Comparison of ENCODE assay signal across 23 cellular contexts in genomic region chr1:180899262-180899661, GRCh38. TPM values are rescaled to one million over a fixed set of nuclear protein-coding genes. Genes with fewer than 3 reads are reported as not detected.
A peak's percentile ranks its signal among the peaks of the same experiment; 100 is the strongest.
DNase-seq lines count a peak whose midpoint lies in the region; ATAC-seq, FAIRE-seq and TF ChIP-seq lines count a peak whose summit lies in the region.
"Had no signal": no experiment of that assay in that cellular context is flagged by ENCODE, and none has a peak within 500 bp of the region (broad histone marks: within the 10 kb centered on the region; RNA-seq: fewer than 3 reads in every experiment).

No MANE protein-coding gene starts in this region.

- H3K14ac ChIP-seq in H1 (ENCODE audit: insufficient read length) = no peak overlapping the region

- peaks cover 9% of the 10 kb centered on the region for H3K9me2 ChIP-seq in GM23338 (ENCODE audit: insufficient read depth)

- CTCF ChIA-PET in H1 (lab: Charles Lee; ENCODE audit: partially characterized antibody) = interaction anchor here (0.6 to 7.0 kb wide), 10 partner anchors 12 to 390 kb away, joined by 3 to 43 read pairs (median 4); no protein-coding TSS in a partner anchor

- H2BK15ac ChIP-seq in H1 (ENCODE audit: low read length) (0 out of 2 replicates have a peak overlapping the region, but pooled peaks have one; percentile 93), mesendoderm (replicated peaks; ENCODE audit: low read depth) (no peak overlapping the region)

- 87% methylated on average over 7 of the region's 7 CpGs; no CpG with 5 or more reads in 1 of the 2 experiments for WGBS in H1 (ENCODE audit: extremely low coverage in 1 of 2, insufficient coverage in 1 of 2, insufficient read length in 1 of 2, insufficient replicate concordance in 2 of 2, low coverage in 1 of 2, low lambda C conversion rate in 2 of 2, missing lambda C conversion rate in 1 of 2), 2 experiments
- WGBS in mesendoderm (ENCODE audit: extremely low coverage, insufficient coverage, low lambda C conversion rate) = no CpG with 5 or more reads among the region's 7 CpGs

- peaks cover 7% of the 10 kb centered on the region for H3K27me3 Mint-ChIP-seq in GM23338 (ENCODE audit: insufficient read depth, low read depth, poor library complexity)

- no peak overlapping the region for H2BK12ac ChIP-seq in H1 (ENCODE audit: low read depth, low read length)

- H3K23me2 ChIP-seq in H1 (ENCODE audit: low read depth, low read length) = no peaks in the 10 kb centered on the region

- TF ChIP-seq POLR2A in H1 (IDR thresholded peaks at IDR 0.05; ENCODE audit: control extremely low read depth in 1 of 2, low read depth in 2 of 2, low read length in 2 of 2) = no peak

- no peak overlapping the region for H2AFZ ChIP-seq in GM23338
- no peak overlapping the region; the same call in 1 of the 2 replicates for H2AFZ ChIP-seq in H1 (ENCODE audit: low read length)

- H3F3A ChIP-seq in GM23338 (replicated peaks; ENCODE audit: low read depth) = no peaks in the 10 kb centered on the region

- no peak overlapping the region for H3K4me3 Mint-ChIP-seq in GM23338
- H3K4me3 Mint-ChIP-seq: B cell; CD4-positive, CD25-positive, alpha-beta regulatory T cell had no signal

- H3K23ac ChIP-seq in H1 (ENCODE audit: insufficient read length) (no peak overlapping the region), mesendoderm (ENCODE audit: low read length) (no peak overlapping the region)

- TF ChIP-seq CTCF in BE2C (IDR thresholded peaks at IDR 0.05; ENCODE audit: low read depth, low read length) (no peak), GM23338 (conservative IDR thresholded peaks at IDR 0.05; ENCODE audit: low read depth in 2 of 2) (no peak), H1 (IDR thresholded peaks at IDR 0.05; ENCODE audit: control extremely low read depth in 1 of 3, insufficient read depth in 1 of 3, low read depth in 1 of 3, low read length in 3 of 3) (no peak)

- peaks cover 22% of the 10 kb centered on the region for H3K4me1 ChIP-seq in BE2C
- peaks cover 14% of the 10 kb centered on the region for H3K4me1 ChIP-seq in GM23338 (ENCODE audit: insufficient read depth)
- peaks cover 0 to 15% (median 6%) of the 10 kb centered on the region in 4 experiments; a peak in 4 of 7 replicates for H3K4me1 ChIP-seq in H1 (replicated peaks in 1 of 4; ENCODE audit: control insufficient read depth in 3 of 4, insufficient read depth in 4 of 4, low read length in 3 of 4)
- peaks cover 15% of the 10 kb centered on the region for H3K4me1 ChIP-seq in mesendoderm (ENCODE audit: control insufficient read depth, low read depth, low read length)

- no peak for FAIRE-seq in H1 (lab: Jason Lieb, UNC)
- no peak for FAIRE-seq in urothelium cell line (lab: Jason Lieb, UNC)
- FAIRE-seq: GM12891, GM19239 had no signal

- H4K8ac ChIP-seq in H1 (ENCODE audit: extremely low read depth, insufficient read depth, low read length) = peak overlapping the region; percentile 16; the same call in 1 of the 2 replicates
- no peak overlapping the region for H4K8ac ChIP-seq in mesendoderm (ENCODE audit: low read depth, low read length)

- no peak for TF ChIP-seq RAD21 in H1 (IDR thresholded peaks at IDR 0.05 in 1 of 2, conservative IDR thresholded peaks at IDR 0.05 in 1 of 2; ENCODE audit: low read depth in 2 of 2, low read length in 2 of 2)

- H4K20me1 ChIP-seq in GM23338 (replicated peaks; ENCODE audit: insufficient read depth) = no peaks in the 10 kb centered on the region
- no peaks in the 10 kb centered on the region for H4K20me1 ChIP-seq in H1 (replicated peaks in 1 of 2; ENCODE audit: control insufficient read depth in 1 of 2, insufficient read depth in 2 of 2, low read length in 2 of 2)

- H3K36me3 ChIP-seq in BE2C (no peaks in the 10 kb centered on the region; the same call in 1 of the 2 replicates), GM23338 (ENCODE audit: insufficient read depth) (no peaks in the 10 kb centered on the region), H1 (ENCODE audit: control insufficient read depth in 2 of 4, insufficient read depth in 4 of 4, low read length in 3 of 4) (no peaks in the 10 kb centered on the region), mesendoderm (ENCODE audit: control insufficient read depth, insufficient read depth, low read length) (no peaks in the 10 kb centered on the region)

- no peak overlapping the region for H3K27ac ChIP-seq in GM23338 (ENCODE audit: low read depth)
- H3K27ac ChIP-seq in H1 (ENCODE audit: low read depth, low read length) = no peak overlapping the region
- no peak overlapping the region for H3K27ac ChIP-seq in mesendoderm (ENCODE audit: low read depth, low read length)
- H3K27ac ChIP-seq: RWPE1 had no signal

- H3K4me1 Mint-ChIP-seq in GM23338 = peaks cover 23% of the 10 kb centered on the region
- H3K4me1 Mint-ChIP-seq: B cell had no signal

- no peaks in the 10 kb centered on the region; the same call in 2 of the 3 replicates for H3K9me3 Mint-ChIP-seq in GM23338

- H3K27ac Mint-ChIP-seq in GM23338 = no peak overlapping the region
- H3K27ac Mint-ChIP-seq: B cell; CD4-positive, CD25-positive, alpha-beta regulatory T cell had no signal

- H3K4me3 ChIP-seq in BE2C (ENCODE audit: low read depth, low read length) = no peak overlapping the region
- no peak overlapping the region for H3K4me3 ChIP-seq in GM23338
- no peak overlapping the region for H3K4me3 ChIP-seq in H1 (ENCODE audit: extremely low read depth in 1 of 4, insufficient read depth in 2 of 4, low read depth in 3 of 4, low read length in 4 of 4)
- H3K4me3 ChIP-seq in mesendoderm (ENCODE audit: low read length) = no peak overlapping the region
- H3K4me3 ChIP-seq: GM23248 had no signal

- H3K27me3 ChIP-seq in BE2C = no peaks in the 10 kb centered on the region
- no peaks in the 10 kb centered on the region for H3K27me3 ChIP-seq in GM23338 (ENCODE audit: insufficient read depth)
- H3K27me3 ChIP-seq in H1 (replicated peaks in 1 of 4; ENCODE audit: control insufficient read depth in 3 of 4, extremely low read depth in 1 of 4, insufficient read depth in 3 of 4, low read length in 3 of 4) = peaks cover 0 to 3% (median 0%) of the 10 kb centered on the region in 4 experiments; a peak in 2 of 7 replicates
- H3K27me3 ChIP-seq in mesendoderm (ENCODE audit: insufficient read depth, low read length, poor library complexity) = no peaks in the 10 kb centered on the region

- DNase-seq in BE2C = peak; percentile 70
- no peak for DNase-seq in GM23338 (ENCODE audit: low spot score)
- DNase-seq in H1 (ENCODE audit: low read depth in 1 of 2, low spot score in 2 of 2) = peak in 1 of 2 experiments; percentile 39
- no peak for DNase-seq in mesendoderm
- no peak for DNase-seq in anterior cingulate cortex (lab: John Stamatoyannopoulos, UW)
- DNase-seq in T-helper 1 cell = no peak
- DNase-seq in stimulated activated CD4-positive, alpha-beta T cell treated with anti-CD3 and anti-CD28 coated beads, Interleukin-15, amount 100 ng/mL, for 24 hours = no peak
- DNase-seq in urothelium cell line (ENCODE audit: low spot score) = no peak
- DNase-seq: ACHN; CD4-positive, CD25-positive, alpha-beta regulatory T cell; COR-L47; EL; KG1; MV-4-11; NCI-H1694 treated with DMSO at 0.1 percent for 48 hours; NCI-H510A; PC-3; SIG-M5 had no signal

- H2BK120ac ChIP-seq in H1 (replicated peaks; ENCODE audit: low read depth, low read length) = no peak overlapping the region
- H2BK120ac ChIP-seq in mesendoderm (ENCODE audit: low read depth, low read length) = no peak overlapping the region

- H4K5ac ChIP-seq in H1 (ENCODE audit: insufficient read length, low read depth, low read length) (no peak overlapping the region), mesendoderm (ENCODE audit: low read length) (no peak overlapping the region)

- no peaks in the 10 kb centered on the region; the same call in 2 of the 3 replicates for H3K36me3 Mint-ChIP-seq in GM23338 (ENCODE audit: low read depth)
- H3K36me3 Mint-ChIP-seq: CD4-positive, CD25-positive, alpha-beta regulatory T cell had no signal

- no peak overlapping the region for H4K91ac ChIP-seq in H1 (replicated peaks; ENCODE audit: insufficient read length, low read length)

- H3K4ac ChIP-seq in H1 (replicated peaks; ENCODE audit: insufficient read length, low read depth, low read length) (peak overlapping the region; percentile 27), mesendoderm (ENCODE audit: low read depth, low read length) (no peak overlapping the region)

- peak overlapping the region; percentile 42; the same call in 1 of the 2 replicates for H3K18ac ChIP-seq in H1 (ENCODE audit: extremely low read depth, low read length)
- no peak overlapping the region for H3K18ac ChIP-seq in mesendoderm (ENCODE audit: low read length)

- no peak for TF ChIP-seq EP300 in H1 (IDR thresholded peaks at IDR 0.05; ENCODE audit: borderline replicate concordance in 1 of 2, low read depth in 2 of 2, low read length in 2 of 2)

- peak; percentile 23; the same call in 2 of the 3 replicates for ATAC-seq in GM23338
- ATAC-seq: PC-3 had no signal

- H2AK5ac ChIP-seq in H1 (ENCODE audit: low read depth, low read length) (no peak overlapping the region), mesendoderm (ENCODE audit: low read length) (peak overlapping the region; percentile 47)

- H3K9me3 ChIP-seq in BE2C = no peaks in the 10 kb centered on the region
- H3K9me3 ChIP-seq in H1 (ENCODE audit: insufficient read depth in 2 of 2, low read depth in 1 of 2, low read length in 1 of 2) = no peaks in the 10 kb centered on the region

- H3K4me2 ChIP-seq in GM23338 (0 out of 2 replicates have a peak overlapping the region, but pooled peaks have one; percentile 45), H1 (ENCODE audit: insufficient read depth in 1 of 2, low read depth in 2 of 2, low read length in 2 of 2) (no peak overlapping the region), mesendoderm (ENCODE audit: low read length) (no peak overlapping the region)

- H3K9ac ChIP-seq in H1 (replicated peaks in 1 of 4; ENCODE audit: extremely low read depth in 1 of 4, low read depth in 3 of 4, low read length in 3 of 4) = no peak overlapping the region
- H3K9ac ChIP-seq in mesendoderm (ENCODE audit: low read length) = no peak overlapping the region
- H3K9ac ChIP-seq: GM23248 had no signal

- H2BK20ac ChIP-seq in H1 (ENCODE audit: low read length) = peak overlapping the region; percentile 26; the same call in 1 of the 2 replicates

- H3K79me2 ChIP-seq in GM23338 (replicated peaks; ENCODE audit: insufficient read depth) = no peaks in the 10 kb centered on the region
- H3K79me2 ChIP-seq in H1 (ENCODE audit: control insufficient read depth in 1 of 2, insufficient read depth in 2 of 2, low read length in 2 of 2) = no peaks in the 10 kb centered on the region
- H3K79me2 ChIP-seq in mesendoderm (ENCODE audit: control insufficient read depth, insufficient read depth, low read length) = no peaks in the 10 kb centered on the region

- H3K79me1 ChIP-seq in H1 (ENCODE audit: low read depth, low read length) = no peaks in the 10 kb centered on the region
- no peaks in the 10 kb centered on the region for H3K79me1 ChIP-seq in mesendoderm (ENCODE audit: low read length)

- POLR2A ChIA-PET in H1 (lab: Charles Lee; ENCODE audit: partially characterized antibody) = interaction anchor here (0.6 to 6.1 kb wide), 3 partner anchors 12 to 191 kb away, joined by 3 to 50 read pairs (median 3); partner anchors contain the start of gene KIAA1614

- H3K56ac ChIP-seq in H1 (replicated peaks; ENCODE audit: insufficient read length, low read depth, low read length) (no peak overlapping the region), mesendoderm (ENCODE audit: low read length) (peak overlapping the region; percentile 75)

- no peak overlapping the region for H2BK5ac ChIP-seq in H1 (ENCODE audit: low read depth, low read length)
- peak overlapping the region; percentile 51 for H2BK5ac ChIP-seq in mesendoderm (ENCODE audit: low read length)

RNA-seq across cellular contexts. Expression of gene KIAA1614, which starts 13.4 kb away (rescaled TPM):
- polyA plus RNA-seq in BE2C (2012; ENCODE audit: insufficient read depth, insufficient read length, low read depth) = 8.6 TPM
- total RNA-seq in GM23338 (2014; rRNA removed; shearing (Covaris generic)) = 1.8 and 2.3 TPM in 2 replicates
- polyA plus RNA-seq in GM23338 (2016; fragmentation: Nextera tagmentation; extraction: Ambion mirVana) = 0.80 and 1.1 TPM in 2 replicates
- 2.6 and 3.1 TPM in 2 replicates for total RNA-seq in H1 (2021; fragmentation: NEBNext Ultra II Directional; extraction: Animal tissue kit (Norgen Biotek cat#: 25700))
- 1.3 and 1.9 TPM in 2 replicates for polyA plus RNA-seq in H1 (2011; rRNA removed)
- polyA plus RNA-seq in H1 (2011; cell fraction: cytosol; rRNA removed) = 1.8 TPM
- 2.7 TPM for polyA plus RNA-seq in H1 (2011; cell fraction: nucleus; rRNA removed)
- 1.0 to 2.5 TPM (median 1.8 TPM) in 4 replicates for polyA plus RNA-seq in H1 (2012, experiment 1 of 2)
- polyA plus RNA-seq in H1 (2012, experiment 2 of 2) = 1.8 TPM
- polyA plus RNA-seq in H1 (2013, experiment 1 of 2) = 1.8 TPM
- polyA plus RNA-seq in H1 (2013, experiment 2 of 2) = 0.81 TPM
- 1.0 and 1.6 TPM in 2 replicates for polyA minus RNA-seq in H1 (2011; rRNA and poly(A)+ RNA removed)
- polyA minus RNA-seq in H1 (2011; cell fraction: cytosol; rRNA and poly(A)+ RNA removed) = 1.8 TPM
- 3.0 TPM for polyA minus RNA-seq in H1 (2011; cell fraction: nucleus; rRNA and poly(A)+ RNA removed)
- polyA plus RNA-seq in mesendoderm (2013, experiment 1 of 2) = 1.8 TPM
- polyA plus RNA-seq in mesendoderm (2013, experiment 2 of 2) = 2.1 TPM
- total RNA-seq: PC-3 had no signal
